In the genomic region with DNA sequence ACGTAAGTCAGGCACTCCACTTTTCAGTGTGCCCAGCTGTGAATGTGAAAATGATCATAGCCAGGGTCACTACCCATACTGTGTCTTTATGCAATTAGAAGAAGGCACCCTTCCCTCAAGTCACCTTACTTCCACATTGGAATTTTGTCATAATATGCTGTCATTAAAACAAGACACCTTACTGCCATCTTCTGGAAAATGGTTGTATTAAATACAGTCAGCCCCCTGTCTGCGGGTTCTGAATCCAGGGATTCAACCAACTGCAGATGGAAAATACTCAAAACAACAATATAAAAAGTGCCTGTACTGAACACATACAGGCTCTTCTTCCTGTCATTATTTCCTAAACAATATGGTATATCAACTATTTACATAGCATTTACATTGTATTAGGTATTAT, we compare ENCODE assay signal across 10 cellular contexts.
A peak's percentile ranks its signal among the peaks of the same experiment; 100 is the strongest.
DNase-seq lines count a peak whose midpoint lies in the region; ATAC-seq and TF ChIP-seq lines count a peak whose summit lies in the region.
"Had no signal": no experiment of that assay in that cellular context is flagged by ENCODE, and none has a peak within 500 bp of the region (broad histone marks: within the 10 kb centered on the region; RNA-seq: fewer than 3 reads in every experiment).

No MANE protein-coding gene starts in this region.

- intact Hi-C loops in colonic mucosa (cut with DNase I), result no loop called here

- peaks cover 21% of the 10 kb centered on the region for H3K4me1 Mint-ChIP-seq in endodermal cell
- H3K4me1 Mint-ChIP-seq in stimulated activated effector memory CD8-positive, alpha-beta T cell treated with anti-CD3 and anti-CD28 coated beads, Interleukin-12 subunit alpha, Interleukin-12 subunit beta, amount 100 ng/mL, for 72 hours, result peaks cover 2% of the 10 kb centered on the region
- peaks cover 7% of the 10 kb centered on the region for H3K4me1 Mint-ChIP-seq in stimulated activated memory B cell treated with anti-CD40 and anti-IgM and Interleukin-4, amounts not matched to agents 10 μg/mL and 1 μg/mL and 100 μg/mL, for 72 hours
- H3K4me1 Mint-ChIP-seq: activated CD4-positive, alpha-beta T cell treated with anti-CD3 and anti-CD28 coated beads, Interleukin-2, amount 10 ng/mL, durations not matched to agents 24 days and 14 days had no signal

- H4K20me1 ChIP-seq in osteoblast (ENCODE audit: insufficient read depth, low read length), result no peaks in the 10 kb centered on the region

- peaks cover 92% of the 10 kb centered on the region for H3K27me3 Mint-ChIP-seq in endodermal cell (ENCODE audit: insufficient read depth)
- peaks cover 28% of the 10 kb centered on the region for H3K27me3 Mint-ChIP-seq in stimulated activated memory B cell treated with anti-CD40 and anti-IgM and Interleukin-4, amounts not matched to agents 10 μg/mL and 1 μg/mL and 100 μg/mL, for 72 hours

- peaks cover 87% of the 10 kb centered on the region for H3K27me3 ChIP-seq in endodermal cell (ENCODE audit: control insufficient read depth, insufficient read depth, low read length, poor library complexity, severe bottlenecking)
- peaks cover 27% of the 10 kb centered on the region for H3K27me3 ChIP-seq in osteoblast (ENCODE audit: insufficient read depth, low read length)
- peaks cover 27% of the 10 kb centered on the region for H3K27me3 ChIP-seq in colonic mucosa

- no peak overlapping the region for H3K27ac Mint-ChIP-seq in endodermal cell
- H3K27ac Mint-ChIP-seq in stimulated activated effector memory CD8-positive, alpha-beta T cell treated with anti-CD3 and anti-CD28 coated beads, Interleukin-12 subunit alpha, Interleukin-12 subunit beta, amount 100 ng/mL, for 72 hours, result no peak overlapping the region
- no peak overlapping the region for H3K27ac Mint-ChIP-seq in stimulated activated memory B cell treated with anti-CD40 and anti-IgM and Interleukin-4, amounts not matched to agents 10 μg/mL and 1 μg/mL and 100 μg/mL, for 72 hours
- H3K27ac Mint-ChIP-seq: activated CD4-positive, alpha-beta T cell treated with anti-CD3 and anti-CD28 coated beads, Interleukin-2, amount 10 ng/mL, durations not matched to agents 24 days and 14 days had no signal

- ATAC-seq in stimulated activated effector memory CD8-positive, alpha-beta T cell treated with anti-CD3 and anti-CD28 coated beads, Interleukin-12 subunit alpha, Interleukin-12 subunit beta, amount 100 ng/mL, for 72 hours, result no peak
- no peak for ATAC-seq in stimulated activated memory B cell treated with anti-CD40 and anti-IgM and Interleukin-4, amounts not matched to agents 10 μg/mL and 1 μg/mL and 100 μg/mL, for 72 hours

- H2AFZ ChIP-seq in osteoblast (ENCODE audit: low read length), result no peak overlapping the region
- H2AFZ ChIP-seq: parathyroid adenoma had no signal

- H3K4me1 ChIP-seq in endodermal cell (ENCODE audit: control insufficient read depth, insufficient read depth, low read length), result peaks cover 10% of the 10 kb centered on the region
- peaks cover 7% of the 10 kb centered on the region for H3K4me1 ChIP-seq in osteoblast (ENCODE audit: insufficient read depth, low read length)
- H3K4me1 ChIP-seq in colonic mucosa, result no peaks in the 10 kb centered on the region
- H3K4me1 ChIP-seq: parathyroid adenoma had no signal

- no peak overlapping the region for H3K4me3 ChIP-seq in endodermal cell (ENCODE audit: low read length)
- H3K4me3 ChIP-seq in osteoblast (ENCODE audit: insufficient read depth, low read length), result no peak overlapping the region
- H3K4me3 ChIP-seq in colonic mucosa, result no peak overlapping the region

- H3K36me3 Mint-ChIP-seq in endodermal cell (ENCODE audit: low read depth), result no peaks in the 10 kb centered on the region
- no peaks in the 10 kb centered on the region for H3K36me3 Mint-ChIP-seq in stimulated activated effector memory CD8-positive, alpha-beta T cell treated with anti-CD3 and anti-CD28 coated beads, Interleukin-12 subunit alpha, Interleukin-12 subunit beta, amount 100 ng/mL, for 72 hours
- no peaks in the 10 kb centered on the region for H3K36me3 Mint-ChIP-seq in stimulated activated memory B cell treated with anti-CD40 and anti-IgM and Interleukin-4, amounts not matched to agents 10 μg/mL and 1 μg/mL and 100 μg/mL, for 72 hours

- no peaks in the 10 kb centered on the region for H3K36me3 ChIP-seq in endodermal cell (ENCODE audit: control insufficient read depth, insufficient read depth, low read length)
- H3K36me3 ChIP-seq in osteoblast (ENCODE audit: insufficient read depth, low read length), result no peaks in the 10 kb centered on the region
- H3K36me3 ChIP-seq in colonic mucosa, result no peaks in the 10 kb centered on the region

- no peak overlapping the region for H3K4me3 Mint-ChIP-seq in endodermal cell
- H3K4me3 Mint-ChIP-seq in stimulated activated effector memory CD8-positive, alpha-beta T cell treated with anti-CD3 and anti-CD28 coated beads, Interleukin-12 subunit alpha, Interleukin-12 subunit beta, amount 100 ng/mL, for 72 hours, result no peak overlapping the region
- no peak overlapping the region for H3K4me3 Mint-ChIP-seq in stimulated activated memory B cell treated with anti-CD40 and anti-IgM and Interleukin-4, amounts not matched to agents 10 μg/mL and 1 μg/mL and 100 μg/mL, for 72 hours
- H3K4me3 Mint-ChIP-seq: activated CD4-positive, alpha-beta T cell treated with anti-CD3 and anti-CD28 coated beads, Interleukin-2, amount 10 ng/mL, durations not matched to agents 24 days and 14 days had no signal

- H3K9me3 ChIP-seq in endodermal cell (ENCODE audit: control insufficient read depth, low read length) (no peaks in the 10 kb centered on the region), osteoblast (ENCODE audit: low read depth, low read length) (no peaks in the 10 kb centered on the region), colonic mucosa (no peaks in the 10 kb centered on the region)

- H3K79me2 ChIP-seq in osteoblast (ENCODE audit: insufficient read depth, low read length), result no peaks in the 10 kb centered on the region
- H3K79me2 ChIP-seq: parathyroid adenoma had no signal

- H3K9ac ChIP-seq in endodermal cell (ENCODE audit: extremely low read depth, low read length, poor library complexity, severe bottlenecking), result no peak overlapping the region
- no peak overlapping the region for H3K9ac ChIP-seq in colonic mucosa (ENCODE audit: low read depth in 2 of 2, low read length in 2 of 2)
- H3K9ac ChIP-seq: parathyroid adenoma had no signal

- in situ Hi-C loops in G401 (cut with HindIII; ENCODE audit: low sequenced_read_pairs), result no loop called here

- no peak overlapping the region for H3K4me2 ChIP-seq in osteoblast (ENCODE audit: insufficient read depth, low read length)

- no peaks in the 10 kb centered on the region for H3K9me3 Mint-ChIP-seq in endodermal cell
- H3K9me3 Mint-ChIP-seq in stimulated activated effector memory CD8-positive, alpha-beta T cell treated with anti-CD3 and anti-CD28 coated beads, Interleukin-12 subunit alpha, Interleukin-12 subunit beta, amount 100 ng/mL, for 72 hours, result peaks cover 2% of the 10 kb centered on the region
- peaks cover 2% of the 10 kb centered on the region for H3K9me3 Mint-ChIP-seq in stimulated activated memory B cell treated with anti-CD40 and anti-IgM and Interleukin-4, amounts not matched to agents 10 μg/mL and 1 μg/mL and 100 μg/mL, for 72 hours
- H3K9me3 Mint-ChIP-seq: activated CD4-positive, alpha-beta T cell treated with anti-CD3 and anti-CD28 coated beads, Interleukin-2, amount 10 ng/mL, durations not matched to agents 24 days and 14 days had no signal

- WGBS in endodermal cell (ENCODE audit: insufficient coverage in 1 of 2, insufficient read length in 1 of 2), 2 experiments, result 27 to 54% methylated on average over 2 of the region's 2 CpGs

- DNase-seq in G401 (ENCODE audit: low spot score), result peak; percentile 17
- peak; percentile 56 for DNase-seq in NCI-H69 (lab: John Stamatoyannopoulos, UW)
- peak; percentile 63 for DNase-seq in endodermal cell
- no peak for DNase-seq in osteoblast (ENCODE audit: insufficient read length, low spot score, missing footprints)
- no peak for DNase-seq in colonic mucosa
- DNase-seq in stimulated activated effector memory CD8-positive, alpha-beta T cell treated with anti-CD3 and anti-CD28 coated beads, Interleukin-12 subunit alpha, Interleukin-12 subunit beta, amount 100 ng/mL, for 72 hours (ENCODE audit: low spot score in 2 of 2), result no peak
- DNase-seq in C1 segment of cervical spinal cord (lab: John Stamatoyannopoulos, UW), result no peak
- DNase-seq: activated CD4-positive, alpha-beta T cell treated with anti-CD3 and anti-CD28 coated beads, Interleukin-2, amount 10 ng/mL, durations not matched to agents 24 days and 14 days had no signal

- H3K27ac ChIP-seq in endodermal cell (ENCODE audit: low read depth, low read length), result no peak overlapping the region
- H3K27ac ChIP-seq in osteoblast (ENCODE audit: low read depth, low read length), result no peak overlapping the region
- no peak overlapping the region for H3K27ac ChIP-seq in colonic mucosa
- H3K27ac ChIP-seq: parathyroid adenoma had no signal

- TF ChIP-seq CTCF in endodermal cell (conservative IDR thresholded peaks at IDR 0.05), result peak; percentile 77
- TF ChIP-seq CTCF in osteoblast (IDR thresholded peaks at IDR 0.05; ENCODE audit: extremely low read depth, low read depth, low read length), result peak; percentile 34
- no peak for TF ChIP-seq CTCF in colonic mucosa (IDR thresholded peaks at IDR 0.05)

Comparison
In these comparisons a context has a peak if more than half of its experiments do, and no peak if none do; other contexts are left out.
1. DNase-seq: peak in G401 (single experiment), NCI-H69 (single experiment) and endodermal cell (single experiment); none in osteoblast (single experiment), colonic mucosa (single experiment), stimulated activated effector memory CD8-positive, alpha-beta T cell treated with anti-CD3 and anti-CD28 coated beads, Interleukin-12 subunit alpha, Interleukin-12 subunit beta, amount 100 ng/mL, for 72 hours (0 of 2) and C1 segment of cervical spinal cord (0 of 14).